ENCODE assay signal across 17 cellular contexts in genomic region chr19:50268501-50268900, GRCh38.
DNase-seq lines count a peak whose midpoint lies in the region; ATAC-seq, FAIRE-seq and TF ChIP-seq lines count a peak whose summit lies in the region.
"Had no signal": no experiment of that assay in that cellular context is flagged by ENCODE, and none has a peak within 500 bp of the region (broad histone marks: within the 10 kb centered on the region; RNA-seq: fewer than 3 reads in every experiment).

No MANE protein-coding gene starts in this region.

- TF ChIP-seq CTCF in WTC11 (IDR thresholded peaks at IDR 0.05) (no peak), bronchial epithelial cell (IDR thresholded peaks at IDR 0.05; ENCODE audit: insufficient read depth, low read length, severe bottlenecking) (no peak)

- no peak for DNase-seq in WTC11 (ENCODE audit: low spot score)
- no peak for DNase-seq in bronchial epithelial cell (ENCODE audit: low read depth)
- DNase-seq in kidney tubule cell (ENCODE audit: low spot score) = peak; percentile 35
- DNase-seq: C1 segment of cervical spinal cord; Caco-2; CD8-positive, alpha-beta T cell; DMS153; DND-41; GM23248; H9; HFFc6 had no signal

- no peak overlapping the region for H3K4me3 Mint-ChIP-seq in WTC11
- H3K4me3 Mint-ChIP-seq: CD8-positive, alpha-beta T cell; H9; HFFc6 had no signal

- H3K9me3 Mint-ChIP-seq in WTC11 = no peaks in the 10 kb centered on the region
- H3K9me3 Mint-ChIP-seq: CD8-positive, alpha-beta T cell; H9; HFFc6 had no signal

- H3K4me1 Mint-ChIP-seq in WTC11 = peaks cover 8% of the 10 kb centered on the region

- H3K27me3 Mint-ChIP-seq in WTC11 (ENCODE audit: low read depth) = no peaks in the 10 kb centered on the region

- POLR2A ChIA-PET in WTC11 (lab: Charles Lee) = interaction anchor here (0.7 kb wide), 1 partner anchor 45 kb away, joined by 3 read pairs; no protein-coding TSS in a partner anchor

- peaks cover 13% of the 10 kb centered on the region for H3K36me3 Mint-ChIP-seq in WTC11
- H3K36me3 Mint-ChIP-seq: CD8-positive, alpha-beta T cell had no signal

- FAIRE-seq in bronchial epithelial cell (lab: Jason Lieb, UNC) = peak; percentile 36
- FAIRE-seq: G401.6, GM12892 had no signal

- ATAC-seq in WTC11 (no peak), GM21786 (IDR thresholded peaks at IDR 0.05; ENCODE audit: unreplicated experiment) (no peak), HG03378 (IDR thresholded peaks at IDR 0.05; ENCODE audit: unreplicated experiment) (no peak), HG02981 (IDR thresholded peaks at IDR 0.05; ENCODE audit: unreplicated experiment) (no peak)
- ATAC-seq: CD8-positive, alpha-beta T cell; HCT116 had no signal

- no peak overlapping the region for H3K4me3 ChIP-seq in bronchial epithelial cell (ENCODE audit: low read depth, low read length)
- H3K4me3 ChIP-seq: GM23248 had no signal

- H3K27ac Mint-ChIP-seq in WTC11 = no peak overlapping the region
- H3K27ac Mint-ChIP-seq: CD8-positive, alpha-beta T cell; H9; HFFc6 had no signal

- no peaks in the 10 kb centered on the region for H3K36me3 ChIP-seq in bronchial epithelial cell (ENCODE audit: control insufficient read depth, insufficient read depth, low read length)

- CTCF ChIA-PET in WTC11 (lab: Charles Lee) = interaction anchor here (0.6 to 1.8 kb wide), 5 partner anchors 13 to 682 kb away, joined by 3 to 5 read pairs (median 4); no protein-coding TSS in a partner anchor

- H3K27me3 ChIP-seq in bronchial epithelial cell (ENCODE audit: control insufficient read depth, insufficient read depth, low read length) = no peaks in the 10 kb centered on the region

TF ChIP-seq in WTC11, 78 proteins besides CTCF, POLR2A, EP300 and RAD21:
- TF ChIP-seq GRHL2 (CRISPR knock-in tag; IDR thresholded peaks at IDR 0.05; ENCODE audit: insufficient replicate concordance, severe bottlenecking) = no peak
- TF ChIP-seq NFATC4 (CRISPR knock-in tag; IDR thresholded peaks at IDR 0.05) = no peak
- TF ChIP-seq RELA (CRISPR knock-in tag; IDR thresholded peaks at IDR 0.05; ENCODE audit: borderline replicate concordance) = no peak
- no peak for TF ChIP-seq MYBL2 (CRISPR knock-in tag; IDR thresholded peaks at IDR 0.05)
- no peak for TF ChIP-seq ATF6 (CRISPR knock-in tag; IDR thresholded peaks at IDR 0.05)
- 0 out of 2 replicates have a peak, but pooled peaks have one; percentile 57 for TF ChIP-seq GTF2I (CRISPR knock-in tag; conservative IDR thresholded peaks at IDR 0.05)
